Comparison of ENCODE assay signal across 8 cellular contexts in genomic region chr10:131997366-131998049, GRCh38. TPM values are rescaled to one million over a fixed set of nuclear protein-coding genes. Genes with fewer than 3 reads are reported as not detected.
DNase-seq lines count a peak whose midpoint lies in the region; ATAC-seq and TF ChIP-seq lines count a peak whose summit lies in the region.

No MANE protein-coding gene starts in this region.

- H3K27ac ChIP-seq in epithelial cell of prostate: peak overlapping the region; percentile 55

- H3K4me1 Mint-ChIP-seq in nephron progenitor cell (peaks cover 47% of the 10 kb centered on the region), T-helper 17 cell (peaks cover 3% of the 10 kb centered on the region)

- no peak for TF ChIP-seq CTCF in AG10803 (conservative IDR thresholded peaks at IDR 0.05; ENCODE audit: low read length)
- TF ChIP-seq CTCF in nephron progenitor cell (IDR thresholded peaks at IDR 0.05): no peak

- ATAC-seq in T-helper 17 cell: no peak

- DNase-seq in AG10803 (ENCODE audit: low read depth): peak; percentile 77
- peak; percentile 63 for DNase-seq in NCI-H345 treated with DMSO at 0.1 percent for 48 hours (lab: John Stamatoyannopoulos, UW; ENCODE audit: unreplicated experiment)
- peak; percentile 43 for DNase-seq in epithelial cell of prostate (ENCODE audit: low read depth, low spot score)
- peak; percentile 31 for DNase-seq in nephron progenitor cell
- DNase-seq in NCI-H2196 (lab: John Stamatoyannopoulos, UW; ENCODE audit: unreplicated experiment): no peak
- no peak for DNase-seq in T-helper 17 cell
- no peak for DNase-seq in cerebellar nuclear complex (lab: John Stamatoyannopoulos, UW)
- no peak for DNase-seq in CD1c-positive myeloid dendritic cell (ENCODE audit: extremely low spot score)

- no peak overlapping the region for H3K4me3 ChIP-seq in AG10803 (ENCODE audit: low read length)

- H3K36me3 Mint-ChIP-seq in nephron progenitor cell (ENCODE audit: low read depth) (no peaks in the 10 kb centered on the region), T-helper 17 cell (ENCODE audit: low read depth) (no peaks in the 10 kb centered on the region)

- H3K9me3 ChIP-seq in T-helper 17 cell (ENCODE audit: control insufficient read depth, low read length, poor library complexity, severe bottlenecking): no peaks in the 10 kb centered on the region

- peaks cover 5% of the 10 kb centered on the region for H3K27me3 Mint-ChIP-seq in nephron progenitor cell (ENCODE audit: low read depth, poor library complexity)
- H3K27me3 Mint-ChIP-seq in T-helper 17 cell: peaks cover 12% of the 10 kb centered on the region

- H3K4me3 Mint-ChIP-seq in nephron progenitor cell (peak overlapping the region; percentile 10), T-helper 17 cell (no peak overlapping the region)

- H3K9me3 Mint-ChIP-seq in nephron progenitor cell: no peaks in the 10 kb centered on the region

- H3K27ac Mint-ChIP-seq in nephron progenitor cell: peak overlapping the region; percentile 87
- H3K27ac Mint-ChIP-seq in T-helper 17 cell: no peak overlapping the region

RNA-seq across cellular contexts. Expression of gene BNIP3, which starts 15.8 kb away (rescaled TPM):
- total RNA-seq in T-helper 17 cell: 10 to 100 TPM; 12.7 to 22.0 TPM

Comparison
In these comparisons a context has a peak if more than half of its experiments do, and no peak if none do; other contexts are left out.
1. DNase-seq: peak in AG10803 (single experiment), NCI-H345 treated with DMSO at 0.1 percent for 48 hours (single experiment), epithelial cell of prostate (single experiment) and nephron progenitor cell (single experiment); none in NCI-H2196 (single experiment), T-helper 17 cell (0 of 3), cerebellar nuclear complex (0 of 2) and CD1c-positive myeloid dendritic cell (single experiment).